ENCODE assay signal across 27 cellular contexts in the genomic region with DNA sequence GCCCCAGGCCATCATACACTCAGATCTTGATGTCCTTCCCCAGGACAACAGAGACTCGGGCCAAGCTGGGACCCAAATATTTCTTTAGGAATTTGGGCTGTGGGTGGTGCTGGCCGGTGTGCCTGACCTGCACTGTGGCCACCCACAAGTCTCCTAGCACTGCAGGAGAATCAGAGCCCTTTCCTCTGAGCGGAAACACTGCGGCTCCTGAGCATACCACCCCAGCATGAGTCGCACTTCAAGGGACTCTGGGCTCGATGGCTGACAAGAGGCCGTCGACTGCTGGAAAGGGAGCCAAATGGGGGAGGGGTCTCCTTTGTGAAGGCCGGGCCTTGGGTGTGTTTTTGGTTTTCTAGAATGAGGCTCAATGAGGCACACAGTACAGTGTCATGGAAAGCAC.
"Had no signal": no experiment of that assay in that cellular context is flagged by ENCODE, and none has a peak within 500 bp of the region (broad histone marks: within the 10 kb centered on the region; RNA-seq: fewer than 3 reads in every experiment).

No MANE protein-coding gene starts in this region.

- H3K9me3 ChIP-seq: adrenal gland, gastroesophageal sphincter, lower lobe of right lung, prostate gland, upper lobe of left lung, vagina had no signal

- H3K27me3 ChIP-seq: brain microvascular endothelial cell, gastroesophageal sphincter, upper lobe of left lung, vagina had no signal

- H3K4me1 ChIP-seq: lower lobe of right lung, prostate gland, upper lobe of left lung, vagina had no signal

- FAIRE-seq: endothelial cell of umbilical vein had no signal

- H3K4me3 ChIP-seq: adrenal gland, gastroesophageal sphincter, lower lobe of right lung, prostate gland, skin epidermis, upper lobe of left lung, vagina had no signal

- H3K36me3 ChIP-seq: brain microvascular endothelial cell, prostate gland had no signal

- H3K27ac ChIP-seq: brain microvascular endothelial cell, gastroesophageal sphincter, lower lobe of right lung, prostate gland, skin epidermis, upper lobe of left lung, vagina had no signal

- DNase-seq: activated CD4-positive, alpha-beta T cell treated with anti-CD3 and anti-CD28 coated beads for 4 hours; activated CD4-positive, alpha-beta T cell treated with anti-CD3 and anti-CD28 coated beads, Interleukin-2, amount 50 U/mL, for 4 hours; activated effector memory CD4-positive, alpha-beta T cell treated with anti-CD3 and anti-CD28 coated beads, Interleukin-2, amount 50 U/mL, for 16 hours; activated naive CD4-positive, alpha-beta T cell treated with anti-CD3 and anti-CD28 coated beads for 36 hours; activated naive CD8-positive, alpha-beta T cell treated with anti-CD3 and anti-CD28 coated beads for 36 hours; activated T-cell treated with anti-CD3 and anti-CD28 coated beads for 4 hours; adrenal gland; brain microvascular endothelial cell; caudate nucleus; cortex of kidney; effector memory CD8-positive, alpha-beta T cell; hypothalamus; lower lobe of right lung; mesenchymal stem cell; natural killer cell; retina; stimulated activated CD4-positive, alpha-beta T cell treated with anti-CD3 and anti-CD28 coated beads, Interleukin-12 subunit alpha, Interleukin-12 subunit beta, amount 100 ng/mL, for 4 hours; stimulated activated CD4-positive, alpha-beta T cell treated with anti-CD3 and anti-CD28 coated beads, Interleukin-4, amount 100 ng/mL, for 1 hour; upper lobe of left lung had no signal

- ATAC-seq: effector memory CD8-positive, alpha-beta T cell; gastroesophageal sphincter; left lobe of liver; lower lobe of right lung; natural killer cell; sciatic nerve; stimulated activated effector memory CD8-positive, alpha-beta T cell treated with anti-CD3 and anti-CD28 coated beads, Interleukin-12 subunit alpha, Interleukin-12 subunit beta, amount 100 ng/mL, for 72 hours had no signal
